In genomic region chr12:49984960-49985359, GRCh38 we compare ENCODE assay signal across 22 cellular contexts. TPM values are rescaled to one million over a fixed set of nuclear protein-coding genes. Genes with fewer than 3 reads are reported as not detected.
DNase-seq lines count a peak whose midpoint lies in the region; ATAC-seq and TF ChIP-seq lines count a peak whose summit lies in the region.
"Had no signal": no experiment of that assay in that cellular context is flagged by ENCODE, and none has a peak within 500 bp of the region (broad histone marks: within the 10 kb centered on the region; RNA-seq: fewer than 3 reads in every experiment).

No MANE protein-coding gene starts in this region.

- H3K9me3 ChIP-seq in IMR-90 (ENCODE audit: control insufficient read depth, insufficient read depth, low read length) (no peaks in the 10 kb centered on the region), mesenchymal stem cell (ENCODE audit: control insufficient read depth, low read length) (no peaks in the 10 kb centered on the region)
- H3K9me3 ChIP-seq: SJSA1 had no signal

- H3K4me2 ChIP-seq in IMR-90 (ENCODE audit: low read depth, low read length) (no peak overlapping the region), mesenchymal stem cell (ENCODE audit: low read length, poor library complexity, severe bottlenecking) (no peak overlapping the region)

- peaks cover 16% of the 10 kb centered on the region for H3K4me1 ChIP-seq in IMR-90 (ENCODE audit: control insufficient read depth, insufficient read depth, low read length)
- H3K4me1 ChIP-seq in mesenchymal stem cell (ENCODE audit: control insufficient read depth, insufficient read depth, low read depth, low read length), result peaks cover 27% of the 10 kb centered on the region

- H2BK5ac ChIP-seq in IMR-90 (ENCODE audit: low read depth, low read length, poor library complexity, severe bottlenecking), result no peak overlapping the region
- H2BK5ac ChIP-seq in mesenchymal stem cell (ENCODE audit: low read depth, low read length, poor library complexity, severe bottlenecking), result no peak overlapping the region

- H2AK5ac ChIP-seq in IMR-90 (ENCODE audit: low read depth, low read length) (peak overlapping the region; percentile 82; the same call in 1 of the 2 replicates), mesenchymal stem cell (ENCODE audit: low read length, severe bottlenecking) (peak overlapping the region; percentile 60)

- H3K9ac ChIP-seq in IMR-90 (ENCODE audit: low read depth, low read length) (no peak overlapping the region), mesenchymal stem cell (ENCODE audit: low read length) (no peak overlapping the region)

- CTCF ChIA-PET in IMR-90 (lab: Yijun Ruan, JAX) (no interaction called here), GM10248 (lab: Yijun Ruan, JAX) (interaction anchor here (1.1 to 13.0 kb wide), 4 partner anchors 18 to 71 kb away, joined by 3 to 193 read pairs (median 10); no protein-coding TSS in a partner anchor)

- peak overlapping the region; percentile 8; the same call in 1 of the 2 replicates for H3K4ac ChIP-seq in IMR-90 (ENCODE audit: low read depth, low read length)
- no peak overlapping the region for H3K4ac ChIP-seq in mesenchymal stem cell (ENCODE audit: low read depth in 1 of 2, low read length in 2 of 2)

- H4K8ac ChIP-seq in IMR-90 (ENCODE audit: low read depth in 2 of 2, low read length in 2 of 2), result peak overlapping the region in 1 of 2 experiments; percentile 45; a peak in 1 of 4 replicates
- no peak overlapping the region for H4K8ac ChIP-seq in mesenchymal stem cell (ENCODE audit: low read length)

- TF ChIP-seq RAD21 in IMR-90 (IDR thresholded peaks at IDR 0.05; ENCODE audit: low read length), result no peak

- H2BK12ac ChIP-seq in mesenchymal stem cell (ENCODE audit: low read length in 2 of 2), result peak overlapping the region in 1 of 2 experiments; percentile 75

- no peak overlapping the region for H4K5ac ChIP-seq in IMR-90 (ENCODE audit: low read depth, low read length)

- H3K18ac ChIP-seq in IMR-90 (ENCODE audit: low read depth, low read length) (no peak overlapping the region), mesenchymal stem cell (ENCODE audit: low read depth in 1 of 2, low read length in 2 of 2) (no peak overlapping the region)

- intact Hi-C loops in IMR-90 (cut with micrococcal nuclease), result no loop called here

- no peak overlapping the region for H2BK120ac ChIP-seq in IMR-90 (ENCODE audit: low read depth, low read length)
- no peak overlapping the region for H2BK120ac ChIP-seq in mesenchymal stem cell (ENCODE audit: low read depth, low read length)

- POLR2A ChIA-PET in IMR-90 (lab: Charles Lee; ENCODE audit: unreplicated experiment) (no interaction called here), GM10248 (lab: Yijun Ruan, JAX) (no interaction called here)

- H3K4me3 ChIP-seq in IMR-90 (ENCODE audit: insufficient read depth, low read depth, low read length) (no peak overlapping the region), mesenchymal stem cell (ENCODE audit: insufficient read depth in 1 of 2, low read depth in 1 of 2, low read length in 2 of 2) (no peak overlapping the region)
- H3K4me3 ChIP-seq: SJSA1 had no signal

- DNase-seq in IMR-90, result no peak
- peak; percentile 36 for DNase-seq in amniotic epithelial cell (ENCODE audit: low read depth)
- no peak for DNase-seq in mesenchymal stem cell
- DNase-seq in stimulated activated effector memory CD8-positive, alpha-beta T cell treated with anti-CD3 and anti-CD28 coated beads, Interleukin-12 subunit alpha, Interleukin-12 subunit beta, amount 100 ng/mL, for 72 hours (ENCODE audit: low spot score in 2 of 2), result no peak
- DNase-seq in AG20443 (ENCODE audit: low spot score), result no peak
- no peak for DNase-seq in GM10248 (ENCODE audit: extremely low spot score)
- DNase-seq: ACHN, DMS53, GF-D8, NCI-H1105, NCI-H146, NCI-H2029, NCI-H2227 treated with DMSO at 0.1 percent for 48 hours, NCI-H510A, NCI-H748 treated with DMSO at 0.1 percent for 48 hours had no signal

- H4K91ac ChIP-seq in IMR-90 (ENCODE audit: insufficient read depth, low read depth, low read length) (no peak overlapping the region), mesenchymal stem cell (ENCODE audit: low read length) (no peak overlapping the region)

- no peaks in the 10 kb centered on the region for H3K36me3 ChIP-seq in IMR-90 (ENCODE audit: control insufficient read depth, insufficient read depth, low read length)
- peaks cover 0 to 9% of the 10 kb centered on the region in 2 experiments for H3K36me3 ChIP-seq in mesenchymal stem cell (ENCODE audit: control insufficient read depth in 1 of 2, insufficient read depth in 2 of 2, low read depth in 1 of 2, low read length in 2 of 2)

- no peak overlapping the region for H3K4me3 Mint-ChIP-seq in stimulated activated effector memory CD8-positive, alpha-beta T cell treated with anti-CD3 and anti-CD28 coated beads, Interleukin-12 subunit alpha, Interleukin-12 subunit beta, amount 100 ng/mL, for 72 hours
- H3K4me3 Mint-ChIP-seq: IgD-negative memory B cell had no signal

- no peak for TF ChIP-seq CTCF in IMR-90 (conservative IDR thresholded peaks at IDR 0.05; ENCODE audit: low read depth, low read length)
- no peak for TF ChIP-seq CTCF in GM10248 (IDR thresholded peaks at IDR 0.05; ENCODE audit: control extremely low read depth, extremely low read depth, low read depth, missing control alignments)

- dilution Hi-C loops in IMR-90 (cut with HindIII; ENCODE audit: low sequenced_read_pairs, unreplicated experiment), result no loop called here

- in situ Hi-C loops in IMR-90 (cut with MboI; ENCODE audit: low sequenced_read_pairs), result no loop called here

- TF ChIP-seq POLR2A in IMR-90 (IDR thresholded peaks at IDR 0.05; ENCODE audit: low read depth, low read length), result no peak

- peak overlapping the region; percentile 84 for H2AK9ac ChIP-seq in IMR-90 (replicated peaks; ENCODE audit: low read depth, low read length, poor library complexity)

- H3K23ac ChIP-seq in IMR-90 (ENCODE audit: low read depth, low read length) (peak overlapping the region; percentile 0; the same call in 1 of the 2 replicates), mesenchymal stem cell (ENCODE audit: low read length in 2 of 2) (no peak overlapping the region)

- peak overlapping the region; percentile 58 for H3K27ac Mint-ChIP-seq in stimulated activated effector memory CD8-positive, alpha-beta T cell treated with anti-CD3 and anti-CD28 coated beads, Interleukin-12 subunit alpha, Interleukin-12 subunit beta, amount 100 ng/mL, for 72 hours

- H3K79me1 ChIP-seq in IMR-90 (ENCODE audit: low read depth in 1 of 2, low read length in 2 of 2) (peaks cover 3 to 34% of the 10 kb centered on the region in 2 experiments; a peak in 3 of 4 replicates), mesenchymal stem cell (replicated peaks; ENCODE audit: low read length, poor library complexity, severe bottlenecking) (no peaks in the 10 kb centered on the region)

- H3K27me3 ChIP-seq in IMR-90 (ENCODE audit: control insufficient read depth, insufficient read depth, low read length) (no peaks in the 10 kb centered on the region), mesenchymal stem cell (ENCODE audit: control insufficient read depth in 1 of 2, insufficient read depth in 1 of 2, low read length in 2 of 2) (no peaks in the 10 kb centered on the region)
- H3K27me3 ChIP-seq: SJSA1 had no signal

- H2AFZ ChIP-seq in IMR-90 (replicated peaks; ENCODE audit: low read length, poor library complexity), result peak overlapping the region; percentile 67
- H2AFZ ChIP-seq in mesenchymal stem cell (ENCODE audit: low read depth, low read length), result no peak overlapping the region

- H3K9me3 Mint-ChIP-seq in stimulated activated effector memory CD8-positive, alpha-beta T cell treated with anti-CD3 and anti-CD28 coated beads, Interleukin-12 subunit alpha, Interleukin-12 subunit beta, amount 100 ng/mL, for 72 hours, result no peaks in the 10 kb centered on the region
- H3K9me3 Mint-ChIP-seq: IgD-negative memory B cell had no signal

- BruUV-seq in IMR-90 (replicated peaks; lab: Mats Ljungman, UMichigan), result no TSS peak

- no peak overlapping the region for H2BK20ac ChIP-seq in IMR-90 (ENCODE audit: low read depth, low read length)

- H3K56ac ChIP-seq in IMR-90 (ENCODE audit: extremely low read depth, insufficient read depth, low read length), result no peak overlapping the region

- H4K20me1 ChIP-seq in IMR-90 (ENCODE audit: insufficient read depth, low read length), result no peaks in the 10 kb centered on the region

- peaks cover 18% of the 10 kb centered on the region for H3K9me1 ChIP-seq in IMR-90 (ENCODE audit: insufficient read depth, low read length)

- H3K27ac ChIP-seq in IMR-90 (ENCODE audit: insufficient read depth, low read length), result no peak overlapping the region
- H3K27ac ChIP-seq in mesenchymal stem cell (ENCODE audit: low read length, poor library complexity, severe bottlenecking), result peak overlapping the region; percentile 93
- H3K27ac ChIP-seq: C4-2B, SJSA1 had no signal

- H3K14ac ChIP-seq in IMR-90 (replicated peaks; ENCODE audit: low read depth, low read length), result no peak overlapping the region
- no peak overlapping the region for H3K14ac ChIP-seq in mesenchymal stem cell (ENCODE audit: low read length in 2 of 2)

- no CpG with 5 or more reads among the region's 4 CpGs for WGBS in IMR-90 (ENCODE audit: extremely low coverage in 2 of 2, insufficient read length in 1 of 2), 2 experiments
- WGBS in mesenchymal stem cell, result 92% methylated on average over 4 of the region's 4 CpGs

- peaks cover 28% of the 10 kb centered on the region for H3K36me3 Mint-ChIP-seq in stimulated activated effector memory CD8-positive, alpha-beta T cell treated with anti-CD3 and anti-CD28 coated beads, Interleukin-12 subunit alpha, Interleukin-12 subunit beta, amount 100 ng/mL, for 72 hours

- no peaks in the 10 kb centered on the region for H3K4me1 Mint-ChIP-seq in stimulated activated effector memory CD8-positive, alpha-beta T cell treated with anti-CD3 and anti-CD28 coated beads, Interleukin-12 subunit alpha, Interleukin-12 subunit beta, amount 100 ng/mL, for 72 hours
- H3K4me1 Mint-ChIP-seq: IgD-negative memory B cell had no signal

- no peak for ATAC-seq in IMR-90 (ENCODE audit: low read depth)
- ATAC-seq in stimulated activated effector memory CD8-positive, alpha-beta T cell treated with anti-CD3 and anti-CD28 coated beads, Interleukin-12 subunit alpha, Interleukin-12 subunit beta, amount 100 ng/mL, for 72 hours, result no peak
- ATAC-seq in HG03095 (IDR thresholded peaks at IDR 0.05; ENCODE audit: unreplicated experiment), result no peak
- ATAC-seq: Right ventricle myocardium inferior had no signal

- H2BK15ac ChIP-seq in IMR-90 (ENCODE audit: low read depth, low read length) (no peak overlapping the region), mesenchymal stem cell (ENCODE audit: low read depth, poor library complexity, severe bottlenecking) (peak overlapping the region; percentile 17)

RNA-seq across cellular contexts. Expression of gene AQP6, which starts 12.2 kb away (rescaled TPM):
- not detected in 2 replicates for total RNA-seq in IMR-90 (2012; rRNA removed)
- polyA plus RNA-seq in IMR-90 (2012; rRNA removed), result not detected in 2 replicates
- not detected in 2 replicates for polyA plus RNA-seq in IMR-90 (2012; cell fraction: cytosol; rRNA removed)
- polyA plus RNA-seq in IMR-90 (2012; cell fraction: nucleus; rRNA removed; ENCODE audit: low replicate concordance), result 0.01 and 0.03 TPM in 2 replicates
- not detected for polyA plus RNA-seq in mesenchymal stem cell (2013, experiment 1 of 2)
- polyA plus RNA-seq in mesenchymal stem cell (2013, experiment 2 of 2), result not detected
- total RNA-seq: HT1080, OCI-LY7, Right ventricle myocardium inferior, SJSA1 had no signal
- polyA plus RNA-seq: IgD-negative memory B cell had no signal

RNA-seq across cellular contexts. Expression of gene AQP5, which starts 23.3 kb away (rescaled TPM):
- total RNA-seq in IMR-90 (2012; rRNA removed), result not detected in 2 replicates
- not detected in 2 replicates for polyA plus RNA-seq in IMR-90 (2012; rRNA removed)
- polyA plus RNA-seq in IMR-90 (2012; cell fraction: cytosol; rRNA removed), result not detected in 2 replicates
- 0.10 TPM in 1 of 2 replicates, not detected in the other for polyA plus RNA-seq in IMR-90 (2012; cell fraction: nucleus; rRNA removed; ENCODE audit: low replicate concordance)
- polyA plus RNA-seq in mesenchymal stem cell (2013, experiment 1 of 2), result 0.03 TPM
- polyA plus RNA-seq in mesenchymal stem cell (2013, experiment 2 of 2), result not detected
- total RNA-seq: HT1080, OCI-LY7, SJSA1 had no signal
- polyA plus RNA-seq: IgD-negative memory B cell had no signal

RNA-seq across cellular contexts. Expression of gene AQP2, which starts 34.4 kb away (rescaled TPM):
- not detected in 2 replicates for total RNA-seq in IMR-90 (2012; rRNA removed)
- not detected in 2 replicates for polyA plus RNA-seq in IMR-90 (2012; rRNA removed)
- polyA plus RNA-seq in IMR-90 (2012; cell fraction: cytosol; rRNA removed), result not detected in 2 replicates
- not detected in 2 replicates for polyA plus RNA-seq in IMR-90 (2012; cell fraction: nucleus; rRNA removed; ENCODE audit: low replicate concordance)
- not detected for polyA plus RNA-seq in mesenchymal stem cell (2013, experiment 1 of 2)
- polyA plus RNA-seq in mesenchymal stem cell (2013, experiment 2 of 2), result not detected
- total RNA-seq: HT1080, OCI-LY7, Right ventricle myocardium inferior, SJSA1 had no signal
- polyA plus RNA-seq: IgD-negative memory B cell had no signal

RNA-seq across cellular contexts. Expression of gene RACGAP1, which starts 40.3 kb away (rescaled TPM):
- total RNA-seq in IMR-90 (2012; rRNA removed), result 93.9 and 110 TPM in 2 replicates
- polyA plus RNA-seq in IMR-90 (2012; rRNA removed), result 29.5 and 37.9 TPM in 2 replicates
- 8.5 and 15.2 TPM in 2 replicates for polyA plus RNA-seq in IMR-90 (2012; cell fraction: cytosol; rRNA removed)
- 5.1 and 18.8 TPM in 2 replicates for polyA plus RNA-seq in IMR-90 (2012; cell fraction: nucleus; rRNA removed; ENCODE audit: low replicate concordance)
- 12.0 TPM for polyA plus RNA-seq in mesenchymal stem cell (2013, experiment 1 of 2)
- polyA plus RNA-seq in mesenchymal stem cell (2013, experiment 2 of 2), result 13.2 TPM
